Comparison of ENCODE assay signal across 20 cellular contexts in genomic region chr2:117271631-117272030, GRCh38.
A peak's percentile ranks its signal among the peaks of the same experiment; 100 is the strongest.
DNase-seq lines count a peak whose midpoint lies in the region; ATAC-seq, FAIRE-seq and TF ChIP-seq lines count a peak whose summit lies in the region.
"Had no signal": no experiment of that assay in that cellular context is flagged by ENCODE, and none has a peak within 500 bp of the region (broad histone marks: within the 10 kb centered on the region; RNA-seq: fewer than 3 reads in every experiment).

No MANE protein-coding gene starts in this region.

- H4K20me1 ChIP-seq in Karpas-422 (ENCODE audit: insufficient read depth, low read depth, low read length), result no peaks in the 10 kb centered on the region
- H4K20me1 ChIP-seq: BLaER1 had no signal

- H3K79me2 ChIP-seq in Karpas-422 (ENCODE audit: low read length), result no peaks in the 10 kb centered on the region

- no peaks in the 10 kb centered on the region for H3K27me3 ChIP-seq in Karpas-422 (ENCODE audit: low read length)
- H3K27me3 ChIP-seq: BLaER1 had no signal

- no peaks in the 10 kb centered on the region for H3K9me3 ChIP-seq in A549
- H3K9me3 ChIP-seq in Karpas-422 (ENCODE audit: low read length), result no peaks in the 10 kb centered on the region
- H3K9me3 ChIP-seq: BLaER1, Caco-2 had no signal

- H3K9ac ChIP-seq in Karpas-422 (ENCODE audit: low read length), result no peak overlapping the region
- H3K9ac ChIP-seq: BLaER1 had no signal

- no peak for ATAC-seq in A549
- ATAC-seq in HG02642 (IDR thresholded peaks at IDR 0.05; ENCODE audit: poor library complexity, unreplicated experiment), result no peak
- ATAC-seq in left ventricle myocardium superior, result no peak
- ATAC-seq: CD8-positive, alpha-beta T cell had no signal

- H3K4me1 ChIP-seq in A549 (no peaks in the 10 kb centered on the region), Karpas-422 (ENCODE audit: low read length) (peaks cover 2% of the 10 kb centered on the region)
- H3K4me1 ChIP-seq: BLaER1, Caco-2 had no signal

- TF ChIP-seq RAD21 in A549 (conservative IDR thresholded peaks at IDR 0.05 in 1 of 2, IDR thresholded peaks at IDR 0.05 in 1 of 2), result no peak

- H3K36me3 ChIP-seq in Karpas-422 (ENCODE audit: insufficient read depth, low read length), result no peaks in the 10 kb centered on the region
- H3K36me3 ChIP-seq: BLaER1 had no signal

- no peak overlapping the region for H3K4me3 Mint-ChIP-seq in mesothelial cell of epicardium
- H3K4me3 Mint-ChIP-seq: B cell; CD4-positive, CD25-positive, alpha-beta regulatory T cell; CD8-positive, alpha-beta T cell had no signal

- H3K9me2 ChIP-seq in Karpas-422 (replicated peaks; ENCODE audit: insufficient read depth, low read length), result no peaks in the 10 kb centered on the region

- peaks cover 38% of the 10 kb centered on the region for H3K4me1 Mint-ChIP-seq in mesothelial cell of epicardium
- H3K4me1 Mint-ChIP-seq: B cell; CD4-positive, CD25-positive, alpha-beta regulatory T cell had no signal

- no peak for FAIRE-seq in A549 (lab: Jason Lieb, UNC)
- FAIRE-seq: G401.6, GM12892 had no signal

- POLR2A ChIA-PET in A549 (lab: Yijun Ruan, JAX), result no interaction called here

- H3K27ac Mint-ChIP-seq in mesothelial cell of epicardium, result peak overlapping the region; percentile 56
- H3K27ac Mint-ChIP-seq: B cell; CD4-positive, CD25-positive, alpha-beta regulatory T cell; CD8-positive, alpha-beta T cell had no signal

- WGBS in A549 (ENCODE audit: missing lambda C conversion rate), result 0% methylated on average over 1 of the region's 1 CpG

- no peak overlapping the region for H3K27ac ChIP-seq in A549
- no peak overlapping the region for H3K27ac ChIP-seq in Karpas-422 (ENCODE audit: low read length)
- H3K27ac ChIP-seq: BLaER1, C4-2B had no signal

- no peak for DNase-seq in A549 (ENCODE audit: low read depth in 1 of 2, low spot score in 1 of 2)
- DNase-seq in Karpas-422, result no peak
- DNase-seq in mesothelial cell of epicardium (ENCODE audit: low spot score in 2 of 2, unreplicated experiment in 2 of 2), result no peak
- no peak for DNase-seq in glomerular visceral epithelial cell (ENCODE audit: extremely low spot score)
- DNase-seq in left ventricle myocardium superior, result no peak
- DNase-seq: 8988T; Caco-2; CD4-positive, CD25-positive, alpha-beta regulatory T cell; CD8-positive, alpha-beta T cell; DMS153; DND-41; GOT3; H7; HCEC 1CT had no signal

- CTCF ChIA-PET in A549 (lab: Yijun Ruan, JAX), result interaction anchor here (0.6 kb wide), 1 partner anchor 502 kb away, joined by 6 read pairs; no protein-coding TSS in a partner anchor

- intact Hi-C loops in left ventricle myocardium superior (cut with micrococcal nuclease), result no loop called here

- H3K36me3 Mint-ChIP-seq in mesothelial cell of epicardium, result peaks cover 4% of the 10 kb centered on the region
- H3K36me3 Mint-ChIP-seq: CD4-positive, CD25-positive, alpha-beta regulatory T cell; CD8-positive, alpha-beta T cell had no signal

- TF ChIP-seq EP300 in A549 (IDR thresholded peaks at IDR 0.05), result no peak

- H3K9me3 Mint-ChIP-seq in mesothelial cell of epicardium, result no peaks in the 10 kb centered on the region

- no peaks in the 10 kb centered on the region for H3K27me3 Mint-ChIP-seq in mesothelial cell of epicardium (ENCODE audit: low read depth)
- H3K27me3 Mint-ChIP-seq: B cell; CD4-positive, CD25-positive, alpha-beta regulatory T cell had no signal

- no peak for TF ChIP-seq POLR2A in A549 (IDR thresholded peaks at IDR 0.05; ENCODE audit: low read length)

- H3K4me2 ChIP-seq in A549 (no peak overlapping the region), Karpas-422 (ENCODE audit: low read depth, low read length, poor library complexity, severe bottlenecking) (no peak overlapping the region)
- H3K4me2 ChIP-seq: BLaER1 had no signal

- H2AFZ ChIP-seq in Karpas-422 (ENCODE audit: low read length), result peak overlapping the region; percentile 60; the same call in 1 of the 2 replicates

- TF ChIP-seq CTCF in A549 (IDR thresholded peaks at IDR 0.05) (no peak), mesothelial cell of epicardium (IDR thresholded peaks at IDR 0.05; ENCODE audit: unreplicated experiment) (no peak)

- H3K4me3 ChIP-seq in A549, result no peak overlapping the region
- no peak overlapping the region for H3K4me3 ChIP-seq in Karpas-422 (ENCODE audit: low read length)
- H3K4me3 ChIP-seq: BLaER1 had no signal

TF ChIP-seq in A549, 52 proteins besides CTCF, POLR2A, EP300 and RAD21:
- TF ChIP-seq TP53 (CRISPR knock-in tag; IDR thresholded peaks at IDR 0.05) (no peak), MAFK (IDR thresholded peaks at IDR 0.05; ENCODE audit: partially characterized antibody) (peak; percentile 88)
TF ChIP-seq in A549: peak in this region for 1.
